In the genomic region with DNA sequence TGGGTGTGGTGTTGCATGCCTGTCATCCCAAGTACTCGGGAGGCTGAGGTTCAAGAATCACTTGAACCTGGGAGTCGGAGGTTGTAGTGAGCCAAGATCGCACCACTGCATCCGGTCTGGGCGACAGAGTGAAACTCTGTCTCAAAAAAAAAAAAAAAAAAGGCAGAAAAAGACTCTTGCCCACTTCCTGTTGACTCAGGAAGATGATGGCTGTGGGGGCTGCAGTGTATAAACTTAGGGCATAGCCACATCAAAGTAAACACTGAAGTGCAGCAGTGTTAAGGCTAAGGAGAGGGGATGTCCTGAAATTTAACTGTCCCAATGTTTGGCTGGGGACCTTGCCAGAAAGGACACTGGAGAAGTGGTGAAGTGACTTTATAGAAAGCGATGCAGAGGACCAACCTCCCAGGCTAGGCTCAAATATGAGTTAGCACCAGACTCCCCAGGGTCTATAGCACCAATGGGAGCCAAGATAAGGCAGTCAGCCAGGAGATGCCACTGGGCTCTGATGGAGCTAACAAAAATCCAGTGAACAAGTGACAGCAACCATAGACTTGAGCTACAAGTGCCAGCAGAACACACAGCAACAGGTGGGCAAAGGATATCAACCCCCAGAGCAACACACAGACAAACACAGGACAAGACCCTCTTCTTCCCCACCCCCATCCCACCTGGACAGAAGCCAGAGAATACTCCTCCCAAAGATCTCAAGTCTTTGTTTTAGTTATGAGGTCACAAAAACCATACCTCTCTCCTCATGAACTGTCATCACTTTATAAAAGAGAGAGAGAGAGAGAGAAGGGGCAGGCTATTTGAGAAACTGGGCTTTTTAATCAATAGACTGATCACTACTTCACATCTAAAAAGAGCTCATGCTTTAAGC, we compare ENCODE assay signal across 9 cellular contexts. TPM values are rescaled to one million over a fixed set of nuclear protein-coding genes. Genes with fewer than 3 reads are reported as not detected.
DNase-seq lines count a peak whose midpoint lies in the region; ATAC-seq and TF ChIP-seq lines count a peak whose summit lies in the region.
"Had no signal": no experiment of that assay in that cellular context is flagged by ENCODE, and none has a peak within 500 bp of the region (broad histone marks: within the 10 kb centered on the region; RNA-seq: fewer than 3 reads in every experiment).

No MANE protein-coding gene starts in this region.

- H3K9me3 ChIP-seq in PC-3 (ENCODE audit: low read length) (no peaks in the 10 kb centered on the region), smooth muscle cell (replicated peaks; ENCODE audit: low read depth) (no peaks in the 10 kb centered on the region)

- no peaks in the 10 kb centered on the region for H4K20me1 ChIP-seq in PC-3 (ENCODE audit: low read length)
- no peaks in the 10 kb centered on the region for H4K20me1 ChIP-seq in smooth muscle cell (ENCODE audit: low read depth)

- H3K4me1 Mint-ChIP-seq in activated T-helper 17 cell treated with anti-CD3 and anti-CD28 coated beads, Interleukin-2, amount 50 U/mL, for 72 hours, result peaks cover 34% of the 10 kb centered on the region

- no peaks in the 10 kb centered on the region for H3F3A ChIP-seq in PC-3 (ENCODE audit: low read length, unreplicated experiment)
- no peaks in the 10 kb centered on the region for H3F3A ChIP-seq in smooth muscle cell (ENCODE audit: low read depth)

- WGBS in smooth muscle cell (ENCODE audit: low lambda C conversion rate), result 76% methylated on average over 6 of the region's 6 CpGs

- H3K4me2 ChIP-seq in PC-3 (ENCODE audit: low read length) (no peak overlapping the region), smooth muscle cell (no peak overlapping the region)

- peaks cover 19% of the 10 kb centered on the region for H3K27me3 ChIP-seq in PC-3 (ENCODE audit: low read length)
- H3K27me3 ChIP-seq in smooth muscle cell (ENCODE audit: low read depth), result no peaks in the 10 kb centered on the region

- H3K27me3 Mint-ChIP-seq in activated T-helper 17 cell treated with anti-CD3 and anti-CD28 coated beads, Interleukin-2, amount 50 U/mL, for 72 hours, result no peaks in the 10 kb centered on the region

- intact Hi-C loops in PC-3 (cut with micrococcal nuclease), result no loop called here

- CTCF ChIA-PET in PC-3 (lab: Charles Lee), result no interaction called here

- H3K9ac ChIP-seq in PC-3 (ENCODE audit: low read length), result no peak overlapping the region
- H3K9ac ChIP-seq in smooth muscle cell (ENCODE audit: low read depth), result no peak overlapping the region

- H2AFZ ChIP-seq in PC-3 (ENCODE audit: low read length), result no peak overlapping the region
- no peak overlapping the region for H2AFZ ChIP-seq in smooth muscle cell (ENCODE audit: low read depth)

- peak in 3 of 4 experiments; percentile 7 to 15 (median 8) for DNase-seq in activated CD4-positive, CD25-positive, alpha-beta regulatory T cell (lab: John Stamatoyannopoulos, UW)
- DNase-seq in activated CD4-positive, CD25-positive, alpha-beta regulatory T cell treated with anti-CD3 and anti-CD28 coated beads, Interleukin-2, amount 50 U/mL, for 72 hours, result no peak
- DNase-seq in stimulated activated CD8-positive, alpha-beta memory T cell treated with anti-CD3 and anti-CD28 coated beads, Interleukin-4, amount 100 ng/mL, for 24 hours (ENCODE audit: low read depth), result peak; percentile 49
- DNase-seq in PC-3, result no peak
- no peak for DNase-seq in smooth muscle cell (lab: John Stamatoyannopoulos, UW; ENCODE audit: unreplicated experiment)
- no peak for DNase-seq in coronary artery (ENCODE audit: low spot score)

- TF ChIP-seq CTCF in PC-3 (conservative IDR thresholded peaks at IDR 0.05; ENCODE audit: low read depth, low read length), result no peak
- TF ChIP-seq CTCF in smooth muscle cell (IDR thresholded peaks at IDR 0.05; ENCODE audit: borderline replicate concordance, insufficient read depth, poor library complexity, severe bottlenecking), result no peak
- no peak for TF ChIP-seq CTCF in coronary artery (IDR thresholded peaks at IDR 0.05)

- ATAC-seq in HG03575 (IDR thresholded peaks at IDR 0.05; ENCODE audit: extremely low read depth, insufficient number of reproducible peaks, low FRiP score, unreplicated experiment) (peak; percentile 90), PC-3 (no peak)
- ATAC-seq in activated T-helper 17 cell treated with anti-CD3 and anti-CD28 coated beads, Interleukin-2, amount 50 U/mL, for 72 hours (replicated peaks), result peak; percentile 89

- no peaks in the 10 kb centered on the region for H3K36me3 Mint-ChIP-seq in activated T-helper 17 cell treated with anti-CD3 and anti-CD28 coated beads, Interleukin-2, amount 50 U/mL, for 72 hours (ENCODE audit: low read depth)

- H3K27ac ChIP-seq in PC-3 (ENCODE audit: low read length), result no peak overlapping the region
- H3K27ac ChIP-seq in smooth muscle cell (ENCODE audit: low read depth), result no peak overlapping the region
- H3K27ac ChIP-seq in coronary artery, result no peak overlapping the region

- peaks cover 4% of the 10 kb centered on the region for H3K9me3 Mint-ChIP-seq in activated T-helper 17 cell treated with anti-CD3 and anti-CD28 coated beads, Interleukin-2, amount 50 U/mL, for 72 hours

- peak overlapping the region; percentile 97 for H3K27ac Mint-ChIP-seq in activated T-helper 17 cell treated with anti-CD3 and anti-CD28 coated beads, Interleukin-2, amount 50 U/mL, for 72 hours

- no peaks in the 10 kb centered on the region for H3K36me3 ChIP-seq in PC-3 (ENCODE audit: low read depth, low read length)
- no peaks in the 10 kb centered on the region for H3K36me3 ChIP-seq in smooth muscle cell (ENCODE audit: low read depth)

- POLR2A ChIA-PET in PC-3 (lab: Charles Lee; ENCODE audit: unreplicated experiment), result no interaction called here

- H3K4me3 ChIP-seq in PC-3 (ENCODE audit: low read length), result no peak overlapping the region
- H3K4me3 ChIP-seq in smooth muscle cell, result no peak overlapping the region
- no peak overlapping the region for H3K4me3 ChIP-seq in coronary artery
- H3K4me3 ChIP-seq: lung had no signal

- no peaks in the 10 kb centered on the region for H3K79me2 ChIP-seq in PC-3 (ENCODE audit: low read length)
- no peaks in the 10 kb centered on the region for H3K79me2 ChIP-seq in smooth muscle cell (ENCODE audit: low read depth)

- H3K4me3 Mint-ChIP-seq in activated T-helper 17 cell treated with anti-CD3 and anti-CD28 coated beads, Interleukin-2, amount 50 U/mL, for 72 hours, result peak overlapping the region; percentile 83

- H3K4me1 ChIP-seq in PC-3 (ENCODE audit: insufficient read depth, low read length), result no peaks in the 10 kb centered on the region
- peaks cover 10% of the 10 kb centered on the region for H3K4me1 ChIP-seq in smooth muscle cell (ENCODE audit: low read depth)

- H3K9me2 ChIP-seq in PC-3 (replicated peaks; ENCODE audit: low read length), result no peaks in the 10 kb centered on the region

- no TSS peak for BruUV-seq in PC-3 (replicated peaks; lab: Mats Ljungman, UMichigan)

RNA-seq across cellular contexts. Expression of a gene that starts 28.0 kb away (rescaled TPM):
- total RNA-seq in activated T-helper 17 cell treated with anti-CD3 and anti-CD28 coated beads, Interleukin-2, amount 50 U/mL, for 72 hours, result 100 to 1,000 TPM in 1 of 2 donors, 10 to 100 TPM in 1; 12.8 to 106 TPM
- total RNA-seq in PC-3 (2014; rRNA removed) (0.80 TPM in 1 of 2 replicates, not detected in the other), smooth muscle cell (0.18 and 16.8 TPM in 2 replicates)
- 0.17 TPM in 1 of 2 replicates, not detected in the other for polyA plus RNA-seq in smooth muscle cell

Comparison
In these comparisons a context has a peak if more than half of its experiments do, and no peak if none do; other contexts are left out.
1. DNase-seq: peak in activated CD4-positive, CD25-positive, alpha-beta regulatory T cell (3 of 4) and stimulated activated CD8-positive, alpha-beta memory T cell treated with anti-CD3 and anti-CD28 coated beads, Interleukin-4, amount 100 ng/mL, for 24 hours (single experiment); none in activated CD4-positive, CD25-positive, alpha-beta regulatory T cell treated with anti-CD3 and anti-CD28 coated beads, Interleukin-2, amount 50 U/mL, for 72 hours (single experiment), PC-3 (single experiment), smooth muscle cell (single experiment) and coronary artery (single experiment).